In the genomic region with DNA sequence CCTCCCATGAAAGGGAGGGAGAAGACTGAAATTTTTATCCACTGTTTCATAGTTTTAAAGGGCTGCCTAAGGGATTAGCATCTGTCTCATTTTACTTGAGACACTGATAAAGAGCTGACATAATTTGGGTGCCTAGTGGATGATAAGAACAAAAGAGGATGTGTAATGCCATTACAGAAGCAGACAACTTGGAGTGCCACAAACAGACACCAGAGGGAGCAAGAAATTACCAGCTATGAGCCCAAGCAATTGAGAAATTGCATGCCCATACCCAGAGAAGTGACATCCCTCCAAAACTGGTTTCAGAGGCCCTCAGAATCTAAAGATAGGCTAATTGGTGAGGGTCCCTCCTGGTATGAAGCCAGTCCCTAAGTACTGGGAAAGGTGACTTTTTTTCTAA, we compare ENCODE assay signal across 10 cellular contexts. TPM values are rescaled to one million over a fixed set of nuclear protein-coding genes. Genes with fewer than 3 reads are reported as not detected.
DNase-seq lines count a peak whose midpoint lies in the region; ATAC-seq, FAIRE-seq and TF ChIP-seq lines count a peak whose summit lies in the region.
"Had no signal": no experiment of that assay in that cellular context is flagged by ENCODE, and none has a peak within 500 bp of the region (broad histone marks: within the 10 kb centered on the region; RNA-seq: fewer than 3 reads in every experiment).

No MANE protein-coding gene starts in this region.

- H3K36me3 ChIP-seq in Karpas-422 (ENCODE audit: insufficient read depth, low read length), result no peaks in the 10 kb centered on the region
- H3K36me3 ChIP-seq in astrocyte (ENCODE audit: insufficient read depth, low read length), result no peaks in the 10 kb centered on the region
- peaks cover 2% of the 10 kb centered on the region for H3K36me3 ChIP-seq in neural progenitor cell

- H3K4me1 Mint-ChIP-seq in activated CD4-positive, alpha-beta T cell treated with anti-CD3 and anti-CD28 coated beads, Interleukin-2, amount 10 ng/mL, durations not matched to agents 24 days and 14 days, result no peaks in the 10 kb centered on the region
- H3K4me1 Mint-ChIP-seq in astrocyte (ENCODE audit: low read depth, unreplicated experiment) (no peaks in the 10 kb centered on the region), neural progenitor cell (no peaks in the 10 kb centered on the region), T-helper 17 cell (no peaks in the 10 kb centered on the region)
- H3K4me1 Mint-ChIP-seq: naive thymus-derived CD8-positive, alpha-beta T cell had no signal

- no peaks in the 10 kb centered on the region for H3K27me3 Mint-ChIP-seq in activated CD4-positive, alpha-beta T cell treated with anti-CD3 and anti-CD28 coated beads, Interleukin-2, amount 10 ng/mL, durations not matched to agents 24 days and 14 days
- no peaks in the 10 kb centered on the region for H3K27me3 Mint-ChIP-seq in astrocyte (ENCODE audit: low read depth, unreplicated experiment)
- no peaks in the 10 kb centered on the region for H3K27me3 Mint-ChIP-seq in neural progenitor cell (ENCODE audit: insufficient read depth, low read depth)
- no peaks in the 10 kb centered on the region for H3K27me3 Mint-ChIP-seq in T-helper 17 cell
- H3K27me3 Mint-ChIP-seq: naive thymus-derived CD8-positive, alpha-beta T cell had no signal

- peak; percentile 39 for FAIRE-seq in astrocyte (lab: Jason Lieb, UNC)
- FAIRE-seq: G401.6 had no signal

- intact Hi-C loops in activated CD4-positive, alpha-beta T cell treated with anti-CD3 and anti-CD28 coated beads, Interleukin-2, amount 10 ng/mL, durations not matched to agents 24 days and 14 days (cut with micrococcal nuclease), result no loop called here

- H3K4me2 ChIP-seq in Karpas-422 (ENCODE audit: low read depth, low read length, poor library complexity, severe bottlenecking) (no peak overlapping the region), astrocyte (ENCODE audit: low read length) (no peak overlapping the region), neural progenitor cell (no peak overlapping the region)

- H3K27ac ChIP-seq in Karpas-422 (ENCODE audit: low read length), result no peak overlapping the region
- no peak overlapping the region for H3K27ac ChIP-seq in astrocyte (ENCODE audit: low read depth, low read length)
- H3K27ac ChIP-seq in neural progenitor cell, result no peak overlapping the region

- H3K79me2 ChIP-seq in Karpas-422 (ENCODE audit: low read length) (no peaks in the 10 kb centered on the region), astrocyte (ENCODE audit: insufficient read depth, low read length) (no peaks in the 10 kb centered on the region), neural progenitor cell (ENCODE audit: low read depth) (no peaks in the 10 kb centered on the region)

- H3K9me3 ChIP-seq in Karpas-422 (ENCODE audit: low read length) (peaks cover 17% of the 10 kb centered on the region), astrocyte (ENCODE audit: insufficient read depth, low read depth, low read length) (no peaks in the 10 kb centered on the region), neural progenitor cell (ENCODE audit: low read depth) (peaks cover 10% of the 10 kb centered on the region), T-helper 17 cell (ENCODE audit: control insufficient read depth, low read length, poor library complexity, severe bottlenecking) (no peaks in the 10 kb centered on the region)

- H3K4me3 Mint-ChIP-seq in activated CD4-positive, alpha-beta T cell treated with anti-CD3 and anti-CD28 coated beads, Interleukin-2, amount 10 ng/mL, durations not matched to agents 24 days and 14 days, result no peak overlapping the region
- no peak overlapping the region for H3K4me3 Mint-ChIP-seq in astrocyte (ENCODE audit: unreplicated experiment)
- no peak overlapping the region for H3K4me3 Mint-ChIP-seq in neural progenitor cell
- H3K4me3 Mint-ChIP-seq in T-helper 17 cell, result no peak overlapping the region
- H3K4me3 Mint-ChIP-seq: naive thymus-derived CD8-positive, alpha-beta T cell had no signal

- TF ChIP-seq CTCF in astrocyte (IDR thresholded peaks at IDR 0.05; ENCODE audit: insufficient read depth, low read depth, low read length) (peak; percentile 33), neural progenitor cell (IDR thresholded peaks at IDR 0.05) (peak; percentile 57)

- H3K36me3 Mint-ChIP-seq in activated CD4-positive, alpha-beta T cell treated with anti-CD3 and anti-CD28 coated beads, Interleukin-2, amount 10 ng/mL, durations not matched to agents 24 days and 14 days (ENCODE audit: low read depth), result no peaks in the 10 kb centered on the region
- H3K36me3 Mint-ChIP-seq in astrocyte (ENCODE audit: low read depth, unreplicated experiment), result no peaks in the 10 kb centered on the region
- no peaks in the 10 kb centered on the region for H3K36me3 Mint-ChIP-seq in neural progenitor cell
- H3K36me3 Mint-ChIP-seq in T-helper 17 cell (ENCODE audit: low read depth), result no peaks in the 10 kb centered on the region
- H3K36me3 Mint-ChIP-seq: naive thymus-derived CD8-positive, alpha-beta T cell had no signal

- H3K9me2 ChIP-seq in Karpas-422 (replicated peaks; ENCODE audit: insufficient read depth, low read length), result no peaks in the 10 kb centered on the region

- no peaks in the 10 kb centered on the region for H3F3A ChIP-seq in neural progenitor cell (ENCODE audit: low read depth)

- H3K9me3 Mint-ChIP-seq in activated CD4-positive, alpha-beta T cell treated with anti-CD3 and anti-CD28 coated beads, Interleukin-2, amount 10 ng/mL, durations not matched to agents 24 days and 14 days, result no peaks in the 10 kb centered on the region
- H3K9me3 Mint-ChIP-seq in astrocyte (ENCODE audit: unreplicated experiment) (no peaks in the 10 kb centered on the region), neural progenitor cell (peaks cover 6% of the 10 kb centered on the region)

- H3K27me3 ChIP-seq in Karpas-422 (ENCODE audit: low read length) (no peaks in the 10 kb centered on the region), astrocyte (ENCODE audit: insufficient read depth, low read length) (no peaks in the 10 kb centered on the region), neural progenitor cell (no peaks in the 10 kb centered on the region)

- no peak overlapping the region for H3K27ac Mint-ChIP-seq in activated CD4-positive, alpha-beta T cell treated with anti-CD3 and anti-CD28 coated beads, Interleukin-2, amount 10 ng/mL, durations not matched to agents 24 days and 14 days
- H3K27ac Mint-ChIP-seq in astrocyte (ENCODE audit: unreplicated experiment), result no peak overlapping the region
- no peak overlapping the region for H3K27ac Mint-ChIP-seq in neural progenitor cell
- H3K27ac Mint-ChIP-seq in T-helper 17 cell, result no peak overlapping the region
- H3K27ac Mint-ChIP-seq: naive thymus-derived CD8-positive, alpha-beta T cell had no signal

- no peaks in the 10 kb centered on the region for H3K4me1 ChIP-seq in Karpas-422 (ENCODE audit: low read length)
- H3K4me1 ChIP-seq in astrocyte (ENCODE audit: insufficient read depth, low read length), result no peaks in the 10 kb centered on the region
- H3K4me1 ChIP-seq in neural progenitor cell, result no peaks in the 10 kb centered on the region

- peak; percentile 77 for ATAC-seq in GM21619 (IDR thresholded peaks at IDR 0.05; ENCODE audit: unreplicated experiment)
- ATAC-seq in T-helper 17 cell, result no peak
- ATAC-seq: naive thymus-derived CD8-positive, alpha-beta T cell had no signal

- H3K4me3 ChIP-seq in Karpas-422 (ENCODE audit: low read length) (no peak overlapping the region), astrocyte (ENCODE audit: insufficient read depth, low read depth, low read length) (no peak overlapping the region), neural progenitor cell (no peak overlapping the region)

- H2AFZ ChIP-seq in Karpas-422 (ENCODE audit: low read length) (no peak overlapping the region), astrocyte (ENCODE audit: low read depth, low read length) (no peak overlapping the region), neural progenitor cell (replicated peaks) (no peak overlapping the region)

- H3K9ac ChIP-seq in Karpas-422 (ENCODE audit: low read length), result no peak overlapping the region
- H3K9ac ChIP-seq in astrocyte (ENCODE audit: low read length), result no peak overlapping the region
- H3K9ac ChIP-seq in neural progenitor cell, result no peak overlapping the region

- H4K20me1 ChIP-seq in Karpas-422 (ENCODE audit: insufficient read depth, low read depth, low read length) (no peaks in the 10 kb centered on the region), astrocyte (ENCODE audit: insufficient read depth, low read length) (no peaks in the 10 kb centered on the region), neural progenitor cell (ENCODE audit: low read depth) (no peaks in the 10 kb centered on the region)

- peak; percentile 57 for DNase-seq in activated CD4-positive, alpha-beta T cell treated with anti-CD3 and anti-CD28 coated beads, Interleukin-2, amount 10 ng/mL, durations not matched to agents 24 days and 14 days
- DNase-seq in activated CD4-positive, alpha-beta T cell treated with anti-CD3 and anti-CD28 coated beads for 1 hour, result no peak
- DNase-seq in Karpas-422 (peak; percentile 74), astrocyte (ENCODE audit: low read depth) (peak; percentile 0), neural progenitor cell (ENCODE audit: low spot score) (peak; percentile 29), T-helper 17 cell (no peak)
- DNase-seq in activated effector memory CD4-positive, alpha-beta T cell treated with anti-CD3 and anti-CD28 coated beads, Interleukin-2, amount 50 U/mL, for 16 hours, result no peak

RNA-seq across cellular contexts. Expression of a gene that starts 38.5 kb away (rescaled TPM):
- total RNA-seq in activated CD4-positive, alpha-beta T cell treated with anti-CD3 and anti-CD28 coated beads, Interleukin-2, amount 10 ng/mL, durations not matched to agents 24 days and 14 days, result not detected in 2 replicates
- total RNA-seq in Karpas-422 (2014; rRNA removed; shearing (Covaris generic); ENCODE audit: low replicate concordance), result not detected in 2 replicates
- total RNA-seq in astrocyte, result 0.18 and 0.31 TPM in 2 replicates
- not detected in 2 replicates for total RNA-seq in neural progenitor cell (ENCODE audit: low replicate concordance)
- not detected for total RNA-seq in T-helper 17 cell
- total RNA-seq: naive thymus-derived CD8-positive, alpha-beta T cell had no signal

Comparison
In these comparisons a context has a peak if more than half of its experiments do, and no peak if none do; other contexts are left out.
1. DNase-seq: peak in activated CD4-positive, alpha-beta T cell treated with anti-CD3 and anti-CD28 coated beads, Interleukin-2, amount 10 ng/mL, durations not matched to agents 24 days and 14 days (single experiment), Karpas-422 (single experiment), astrocyte (single experiment) and neural progenitor cell (single experiment); none in activated CD4-positive, alpha-beta T cell treated with anti-CD3 and anti-CD28 coated beads for 1 hour (single experiment), activated effector memory CD4-positive, alpha-beta T cell treated with anti-CD3 and anti-CD28 coated beads, Interleukin-2, amount 50 U/mL, for 16 hours (single experiment) and T-helper 17 cell (0 of 3).